ENCODE assay signal across 9 cellular contexts in the genomic region with DNA sequence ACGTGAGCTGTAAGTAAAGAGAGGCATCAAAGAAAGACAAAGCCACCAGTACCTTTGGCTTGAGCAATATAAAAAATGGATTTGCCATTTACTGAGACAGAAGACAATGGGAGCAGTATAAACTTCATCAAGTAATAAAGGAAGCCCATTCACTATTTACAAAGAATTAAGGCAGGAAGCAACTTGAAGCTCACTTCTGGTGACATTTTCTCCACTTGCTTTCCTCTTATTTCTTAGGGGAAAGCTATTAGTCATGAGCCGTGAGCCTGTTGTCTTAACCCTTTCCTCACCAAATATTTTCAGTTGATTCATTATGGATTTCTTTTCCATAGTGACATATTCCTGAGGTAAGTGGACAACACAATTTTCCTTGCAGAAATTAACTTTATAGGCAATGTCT.
DNase-seq lines count a peak whose midpoint lies in the region; ATAC-seq and TF ChIP-seq lines count a peak whose summit lies in the region.
"Had no signal": no experiment of that assay in that cellular context is flagged by ENCODE, and none has a peak within 500 bp of the region (broad histone marks: within the 10 kb centered on the region; RNA-seq: fewer than 3 reads in every experiment).

No MANE protein-coding gene starts in this region.

- DNase-seq in EH (ENCODE audit: low read depth) (peak; percentile 25), LHCN-M2 (ENCODE audit: low read depth) (peak; percentile 37), cardiac fibroblast (ENCODE audit: low read depth in 2 of 2) (peak; percentile 35 to 59), left kidney (ENCODE audit: low read depth, low spot score) (peak; percentile 8), HAP-1 (ENCODE audit: low spot score in 2 of 2) (no peak), T-helper 9 cell (no peak), DMS53 treated with DMSO at 0.1 percent for 48 hours (lab: John Stamatoyannopoulos, UW; ENCODE audit: unreplicated experiment) (no peak)

- in situ Hi-C loops in HAP-1 (cut with MboI; ENCODE audit: low sequenced_read_pairs): loop anchor here (25.0 kb wide), 1 partner anchor 221 kb away; no protein-coding TSS in a partner anchor

- 0 out of 2 replicates have a peak, but pooled peaks cover 3% of the 10 kb centered on the region for H3K36me3 ChIP-seq in HAP-1 (replicated peaks)
- H3K36me3 ChIP-seq: BLaER1 treated with 17β-estradiol and CSF1 and Interleukin-3, amounts not matched to agents 10 nM and 100 nM had no signal

- no peak for ATAC-seq in HG03139 (IDR thresholded peaks at IDR 0.05; ENCODE audit: unreplicated experiment)

- H3K9me3 ChIP-seq in HAP-1: no peaks in the 10 kb centered on the region

- TF ChIP-seq CTCF in cardiac fibroblast (IDR thresholded peaks at IDR 0.05; ENCODE audit: low read depth, low read length): no peak

- peaks cover 5% of the 10 kb centered on the region for H3K4me1 ChIP-seq in HAP-1

- H3K4me3 ChIP-seq in cardiac fibroblast (replicated peaks in 1 of 2; ENCODE audit: low read depth in 2 of 2, low read length in 2 of 2): no peak overlapping the region
- H3K4me3 ChIP-seq in HAP-1: no peak overlapping the region
- H3K4me3 ChIP-seq: BLaER1 treated with 17β-estradiol and CSF1 and Interleukin-3, amounts not matched to agents 10 nM and 100 nM had no signal

- H3K27me3 ChIP-seq in HAP-1 (ENCODE audit: low read depth): no peaks in the 10 kb centered on the region
- H3K27me3 ChIP-seq: BLaER1 treated with 17β-estradiol and CSF1 and Interleukin-3, amounts not matched to agents 10 nM and 100 nM had no signal

Comparison
In these comparisons a context has a peak if more than half of its experiments do, and no peak if none do; other contexts are left out.
1. DNase-seq: peak in EH (single experiment), LHCN-M2 (single experiment), cardiac fibroblast (2 of 2) and left kidney (single experiment); none in HAP-1 (0 of 2), T-helper 9 cell (single experiment) and DMS53 treated with DMSO at 0.1 percent for 48 hours (single experiment).